16 cellular contexts compared by ENCODE assay signal in the genomic region with DNA sequence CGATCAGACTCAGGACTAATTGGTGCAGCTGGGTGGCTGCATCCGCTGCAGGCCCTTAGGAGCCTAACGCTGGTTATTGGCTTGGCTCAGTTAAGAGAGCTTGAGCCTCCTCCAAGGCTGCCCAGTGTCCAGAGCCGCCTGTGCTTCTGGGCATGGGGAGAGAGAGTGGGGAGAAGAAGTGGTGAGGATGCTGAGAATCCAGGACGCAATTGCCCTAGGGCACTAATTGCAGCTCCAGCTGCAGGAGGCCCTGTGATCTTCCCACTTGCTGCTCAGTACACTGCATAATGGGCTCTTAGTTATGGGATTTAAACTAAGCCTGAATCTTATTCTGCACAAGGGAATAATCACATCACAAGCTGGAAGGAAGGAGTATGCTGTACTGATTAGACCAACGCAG.
"Had no signal": no experiment of that assay in that cellular context is flagged by ENCODE, and none has a peak within 500 bp of the region (broad histone marks: within the 10 kb centered on the region; RNA-seq: fewer than 3 reads in every experiment).

No MANE protein-coding gene starts in this region.

- H3K9me3 ChIP-seq: gastrocnemius medialis, heart right ventricle, left lung, lower lobe of right lung, stomach, thoracic aorta, transverse colon had no signal

- DNase-seq: effector CD8-positive, alpha-beta T cell; gastrocnemius medialis; heart right ventricle; hypothalamus; left lung; lower lobe of right lung; natural killer cell; right cardiac atrium; small intestine; stimulated activated CD4-positive, alpha-beta T cell treated with anti-CD3 and anti-CD28 coated beads, Interleukin-12 subunit alpha, Interleukin-12 subunit beta, amount 100 ng/mL, for 4 hours; stimulated activated naive CD4-positive, alpha-beta T cell; stomach; substantia nigra; transverse colon had no signal

- ATAC-seq: gastrocnemius medialis, left lung, lower lobe of right lung, natural killer cell, right cardiac atrium had no signal

- H3K27me3 ChIP-seq: left lung, transverse colon had no signal

- H3K4me3 ChIP-seq: coronary artery, gastrocnemius medialis, heart right ventricle, left lung, lower lobe of right lung, stomach, thoracic aorta, transverse colon had no signal

- H3K4me1 ChIP-seq: gastrocnemius medialis, heart right ventricle, left lung, lower lobe of right lung, stomach, transverse colon had no signal

- H3K36me3 ChIP-seq: gastrocnemius medialis, heart right ventricle, left lung, lower lobe of right lung, stomach, thoracic aorta, transverse colon had no signal

- H3K27ac ChIP-seq: coronary artery, gastrocnemius medialis, heart right ventricle, left lung, lower lobe of right lung, stomach, thoracic aorta, transverse colon had no signal
